1 cellular context compared by ENCODE assay signal in the genomic region with DNA sequence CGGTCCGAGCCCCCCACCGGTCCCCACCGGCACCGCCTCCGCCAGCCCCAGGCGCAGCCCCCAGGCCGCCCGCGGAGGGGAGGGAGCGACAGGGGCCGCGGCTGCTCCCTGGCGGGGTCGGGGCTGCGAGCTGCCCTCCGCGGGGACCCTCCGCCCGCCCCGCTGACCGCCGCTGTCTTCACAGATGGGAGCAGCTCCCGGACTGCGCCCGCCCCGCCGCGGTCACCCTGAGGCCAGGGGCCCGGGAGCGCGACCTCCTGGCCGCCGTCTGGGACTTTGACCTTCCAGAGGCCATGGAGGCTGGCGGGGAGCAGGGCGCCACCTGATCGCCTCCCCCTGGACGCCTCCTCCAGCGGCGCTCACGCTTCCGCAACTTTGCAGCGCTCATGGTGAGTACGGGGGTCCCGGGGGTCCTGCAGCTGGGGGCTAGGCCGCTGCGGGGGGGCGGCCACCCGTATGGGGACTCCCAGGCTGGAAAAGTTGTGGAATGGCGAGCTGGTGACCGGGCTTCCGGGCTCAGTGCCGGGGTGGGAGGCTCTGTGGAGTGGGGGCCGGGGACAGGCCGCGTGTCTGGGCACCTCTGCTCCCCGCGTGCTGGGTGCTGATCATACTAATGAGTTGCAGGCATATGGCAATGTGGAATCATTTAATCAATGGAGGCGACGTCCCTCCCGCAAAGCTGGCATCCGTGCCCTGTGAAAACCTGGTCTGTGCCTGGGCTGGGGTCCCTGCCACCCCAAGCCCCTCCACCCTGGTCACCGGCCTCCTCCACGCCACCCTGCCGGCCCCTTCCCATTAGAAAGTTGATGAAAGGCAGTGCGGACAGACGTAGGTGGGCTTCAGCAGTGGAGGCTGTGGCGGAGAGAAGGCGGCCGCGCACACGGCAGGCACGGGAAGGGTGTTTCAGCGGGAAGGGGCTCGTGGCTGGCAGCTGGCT.
TF ChIP-seq lines count a peak whose summit lies in the region.

No MANE protein-coding gene starts in this region.

TF ChIP-seq in HepG2, 621 proteins besides CTCF, POLR2A, EP300 and RAD21 (continued from another document):
- TF ChIP-seq TCF7L2 (IDR thresholded peaks at IDR 0.05; ENCODE audit: low read depth, low read length) (no peak), GPN1 (CRISPR knock-in tag; IDR thresholded peaks at IDR 0.05; ENCODE audit: borderline replicate concordance) (no peak), HNF4A (CRISPR knock-in tag; IDR thresholded peaks at IDR 0.05) (peak; percentile 89), GATAD2A (CRISPR knock-in tag; IDR thresholded peaks at IDR 0.05) (no peak), KLF13 (CRISPR knock-in tag; IDR thresholded peaks at IDR 0.05) (no peak), ZBTB7B (CRISPR knock-in tag; IDR thresholded peaks at IDR 0.05) (peak; percentile 66; the same call in 1 of the 2 replicates), RFXAP (CRISPR knock-in tag; IDR thresholded peaks at IDR 0.05; ENCODE audit: borderline replicate concordance) (no peak), ZNF768 (CRISPR knock-in tag; IDR thresholded peaks at IDR 0.05) (no peak), U2AF2 (IDR thresholded peaks at IDR 0.05; ENCODE audit: low read depth, low read length) (no peak), HBP1 (CRISPR knock-in tag; IDR thresholded peaks at IDR 0.05; ENCODE audit: low read depth) (no peak), ZFP36L2 (CRISPR knock-in tag; IDR thresholded peaks at IDR 0.05) (no peak), FOXM1 (CRISPR knock-in tag; IDR thresholded peaks at IDR 0.05) (no peak), ERF (CRISPR knock-in tag; IDR thresholded peaks at IDR 0.05) (no peak)
- TF ChIP-seq, protein P1, sequence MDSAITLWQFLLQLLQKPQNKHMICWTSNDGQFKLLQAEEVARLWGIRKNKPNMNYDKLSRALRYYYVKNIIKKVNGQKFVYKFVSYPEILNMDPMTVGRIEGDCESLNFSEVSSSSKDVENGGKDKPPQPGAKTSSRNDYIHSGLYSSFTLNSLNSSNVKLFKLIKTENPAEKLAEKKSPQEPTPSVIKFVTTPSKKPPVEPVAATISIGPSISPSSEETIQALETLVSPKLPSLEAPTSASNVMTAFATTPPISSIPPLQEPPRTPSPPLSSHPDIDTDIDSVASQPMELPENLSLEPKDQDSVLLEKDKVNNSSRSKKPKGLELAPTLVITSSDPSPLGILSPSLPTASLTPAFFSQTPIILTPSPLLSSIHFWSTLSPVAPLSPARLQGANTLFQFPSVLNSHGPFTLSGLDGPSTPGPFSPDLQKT (CRISPR knock-in tag; IDR thresholded peaks at IDR 0.05; ENCODE audit: borderline replicate concordance), result no peak
- TF ChIP-seq, protein P2, sequence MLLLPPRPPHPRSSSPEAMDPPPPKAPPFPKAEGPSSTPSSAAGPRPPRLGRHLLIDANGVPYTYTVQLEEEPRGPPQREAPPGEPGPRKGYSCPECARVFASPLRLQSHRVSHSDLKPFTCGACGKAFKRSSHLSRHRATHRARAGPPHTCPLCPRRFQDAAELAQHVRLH (CRISPR knock-in tag; IDR thresholded peaks at IDR 0.05; ENCODE audit: borderline replicate concordance, low read depth), result no peak
TF ChIP-seq in HepG2: peak in this region for 44.
